In the genomic region with DNA sequence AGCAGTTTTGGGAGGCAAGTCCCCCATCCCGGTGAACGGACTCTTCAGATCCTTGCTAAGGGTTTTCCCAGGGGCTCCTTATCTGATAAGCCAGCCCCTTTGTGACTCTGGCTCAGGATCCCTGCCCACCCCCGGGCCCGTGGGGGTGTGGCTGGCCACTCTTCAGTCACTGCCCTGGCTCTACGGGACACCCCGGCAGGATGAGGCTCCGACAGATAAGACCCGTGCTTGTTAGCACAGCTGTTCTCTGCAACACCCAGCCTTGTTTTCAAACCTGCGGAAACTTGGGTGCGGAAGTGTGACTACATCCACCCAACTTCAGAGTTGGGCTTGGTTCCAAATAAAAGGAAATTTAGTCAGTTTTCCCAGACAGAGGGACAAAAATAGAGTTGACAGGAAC, we compare ENCODE assay signal across 16 cellular contexts.
DNase-seq lines count a peak whose midpoint lies in the region; ATAC-seq and TF ChIP-seq lines count a peak whose summit lies in the region.
"Had no signal": no experiment of that assay in that cellular context is flagged by ENCODE, and none has a peak within 500 bp of the region (broad histone marks: within the 10 kb centered on the region; RNA-seq: fewer than 3 reads in every experiment).

No MANE protein-coding gene starts in this region.

- H3K36me3 ChIP-seq in HEK293 (ENCODE audit: control insufficient read depth in 2 of 2, insufficient read depth in 1 of 2, low read length in 2 of 2) (no peaks in the 10 kb centered on the region), colonic mucosa (no peaks in the 10 kb centered on the region)
- H3K36me3 ChIP-seq: MG63 had no signal

- H3K4me1 Mint-ChIP-seq in T-cell = no peaks in the 10 kb centered on the region

- ATAC-seq in sciatic nerve = peak; percentile 31
- no peak for ATAC-seq in HG03571 (IDR thresholded peaks at IDR 0.05; ENCODE audit: unreplicated experiment)
- ATAC-seq in GM19023 (IDR thresholded peaks at IDR 0.05; ENCODE audit: unreplicated experiment) = no peak
- no peak for ATAC-seq in T-cell (replicated peaks in 1 of 4)

- DNase-seq in colonic mucosa = peak; percentile 25
- DNase-seq in hepatic stellate cell (ENCODE audit: low spot score) = peak; percentile 41
- DNase-seq in sciatic nerve (ENCODE audit: low spot score) = no peak
- no peak for DNase-seq in T-cell
- no peak for DNase-seq in G401 (ENCODE audit: low spot score)
- DNase-seq: activated effector memory CD4-positive, alpha-beta T cell treated with Interleukin-2 at 50 U/mL for 16 hours; COR-L47; foreskin melanocyte; MG63; NCI-H2029 treated with DMSO at 0.1 percent for 48 hours; NCI-H524 treated with DMSO at 0.1 percent for 48 hours; SW 1271; testis had no signal

- no peaks in the 10 kb centered on the region for H3K9me3 ChIP-seq in HEK293 (ENCODE audit: control insufficient read depth, insufficient read depth, low read depth, low read length)
- no peaks in the 10 kb centered on the region for H3K9me3 ChIP-seq in colonic mucosa
- H3K9me3 ChIP-seq: MG63, testis had no signal

- no peak overlapping the region for H3K9ac ChIP-seq in colonic mucosa (ENCODE audit: low read depth in 2 of 2, low read length in 2 of 2)

- H3K9me3 Mint-ChIP-seq in T-cell = no peaks in the 10 kb centered on the region

- H3K27me3 Mint-ChIP-seq in T-cell = peaks cover 4 to 13% of the 10 kb centered on the region in 2 donors

- in situ Hi-C loops in G401 (cut with HindIII; ENCODE audit: low sequenced_read_pairs) = no loop called here

- H3K27ac ChIP-seq in HEK293 (ENCODE audit: extremely low read depth, low read depth, low read length) = no peak overlapping the region
- H3K27ac ChIP-seq in colonic mucosa = no peak overlapping the region
- H3K27ac ChIP-seq: testis had no signal

- no peak overlapping the region for H3K27ac Mint-ChIP-seq in T-cell

- H3K4me1 ChIP-seq in HEK293 (ENCODE audit: control insufficient read depth, insufficient read depth, low read length) = peaks cover 3% of the 10 kb centered on the region; the same call in 1 of the 2 replicates
- no peaks in the 10 kb centered on the region for H3K4me1 ChIP-seq in colonic mucosa

- POLR2A ChIA-PET in HEK293 (lab: Yijun Ruan, JAX) = no interaction called here
- POLR2A ChIA-PET in T-cell (lab: Charles Lee) = interaction anchor here in 1 of 2 donors (0.7 kb wide), 1 partner anchor 14 kb away, joined by 4 read pairs; no protein-coding TSS in a partner anchor

- H3K4me3 ChIP-seq in HEK293 (ENCODE audit: low read depth, low read length) (no peak overlapping the region), colonic mucosa (no peak overlapping the region)
- H3K4me3 ChIP-seq: MG63, testis had no signal

- intact Hi-C loops in colonic mucosa (cut with DNase I) = no loop called here
- intact Hi-C loops in sciatic nerve (cut with DNase I) = no loop called here

- no peaks in the 10 kb centered on the region for H3K27me3 ChIP-seq in colonic mucosa
- H3K27me3 ChIP-seq: MG63, testis had no signal

- H3K4me3 Mint-ChIP-seq in T-cell = no peak overlapping the region

- TF ChIP-seq CTCF in HEK293 (tag by site-specific recombination; IDR thresholded peaks at IDR 0.05) (no peak), colonic mucosa (IDR thresholded peaks at IDR 0.05) (no peak)

- CTCF ChIA-PET in HEK293 (lab: Yijun Ruan, JAX) = interaction anchor here (0.6 kb wide), 2 partner anchors 8 to 77 kb away, joined by 3 to 4 read pairs; no protein-coding TSS in a partner anchor
- CTCF ChIA-PET in T-cell (lab: Charles Lee) = no interaction called here

- no peaks in the 10 kb centered on the region for H3K36me3 Mint-ChIP-seq in T-cell

TF ChIP-seq in HEK293, 187 proteins besides CTCF, POLR2A, EP300 and RAD21:
- TF ChIP-seq ZIC2 (tag by site-specific recombination; IDR thresholded peaks at IDR 0.05) (0 out of 2 replicates have a peak, but pooled peaks have one; percentile 20), ZFHX2 (tag by site-specific recombination; conservative IDR thresholded peaks at IDR 0.05) (no peak), ZNF2 (tag by site-specific recombination; IDR thresholded peaks at IDR 0.05) (no peak), ZNF19 (tag by site-specific recombination; IDR thresholded peaks at IDR 0.05; ENCODE audit: low read depth) (no peak)

Comparison
In these comparisons a context has a peak if more than half of its experiments do, and no peak if none do; other contexts are left out.
1. DNase-seq: peak in colonic mucosa (single experiment) and hepatic stellate cell (single experiment); none in sciatic nerve (single experiment), T-cell (0 of 34) and G401 (single experiment).